8 cellular contexts compared by ENCODE assay signal in the genomic region with DNA sequence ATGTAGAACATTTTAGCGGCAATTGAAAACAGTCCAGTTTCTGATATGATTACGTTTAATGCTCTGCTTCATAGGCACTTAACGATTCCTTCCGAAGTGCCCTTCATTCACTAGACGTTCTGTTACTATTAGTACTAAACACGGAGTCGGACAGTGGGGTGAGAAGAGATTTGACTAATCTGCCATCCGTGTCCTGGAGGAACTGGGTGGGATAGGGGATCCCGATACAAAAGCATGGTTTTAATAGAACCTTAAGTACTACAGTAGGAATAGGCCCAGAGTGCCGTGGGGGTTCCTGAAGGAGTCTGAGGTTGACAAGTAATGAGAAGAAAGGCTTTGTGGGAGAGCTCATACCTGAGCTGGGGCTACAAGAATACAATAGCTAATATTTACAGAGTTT. TPM values are rescaled to one million over a fixed set of nuclear protein-coding genes. Genes with fewer than 3 reads are reported as not detected.
A peak's percentile ranks its signal among the peaks of the same experiment; 100 is the strongest.
DNase-seq lines count a peak whose midpoint lies in the region; TF ChIP-seq lines count a peak whose summit lies in the region.

No MANE protein-coding gene starts in this region.

- H3K4me1 ChIP-seq in breast epithelium = no peaks in the 10 kb centered on the region
- peaks cover 5 to 18% of the 10 kb centered on the region in 2 donors for H3K4me1 ChIP-seq in muscle layer of duodenum (ENCODE audit: control insufficient read depth in 1 of 2, insufficient read depth in 2 of 2, low read length in 2 of 2)

- H3K9me3 ChIP-seq in breast epithelium = no peaks in the 10 kb centered on the region
- no peaks in the 10 kb centered on the region for H3K9me3 ChIP-seq in muscle layer of duodenum (ENCODE audit: control insufficient read depth in 1 of 2, low read length in 2 of 2)

- H3K36me3 ChIP-seq in breast epithelium = no peaks in the 10 kb centered on the region
- H3K36me3 ChIP-seq in muscle layer of duodenum (ENCODE audit: control insufficient read depth in 1 of 2, insufficient read depth in 2 of 2, low read length in 2 of 2) = peaks cover 0 to 6% of the 10 kb centered on the region in 2 donors

- DNase-seq in AG20443 (ENCODE audit: low spot score) = peak; percentile 12
- peak; percentile 30 for DNase-seq in HT-29 (ENCODE audit: low spot score)
- DNase-seq in breast epithelium (ENCODE audit: low spot score in 2 of 2) = no peak
- no peak for DNase-seq in globus pallidus (ENCODE audit: low spot score)
- no peak for DNase-seq in erythroblast (lab: John Stamatoyannopoulos, UW)
- DNase-seq in activated gamma-delta T cell treated with Interleukin-2 at 50 U/mL for 16 hours = no peak
- DNase-seq in NCI-H187 treated with DMSO at 0.1 percent for 48 hours (lab: John Stamatoyannopoulos, UW) = no peak

- no peak for TF ChIP-seq CTCF in breast epithelium (IDR thresholded peaks at IDR 0.05)

- TF ChIP-seq POLR2A in breast epithelium (IDR thresholded peaks at IDR 0.05) (no peak), erythroblast (IDR thresholded peaks at IDR 0.05; ENCODE audit: low read length) (no peak)

- H3K27me3 ChIP-seq in breast epithelium (no peaks in the 10 kb centered on the region), muscle layer of duodenum (ENCODE audit: low read depth, low read length) (no peaks in the 10 kb centered on the region)

- H3K4me3 ChIP-seq in breast epithelium (peak overlapping the region; percentile 69 to 78 (median 78)), muscle layer of duodenum (ENCODE audit: low read depth in 1 of 2, low read length in 2 of 2) (peak overlapping the region; percentile 86 to 98)

- H3K27ac ChIP-seq in breast epithelium (peak overlapping the region; percentile 69 to 82), muscle layer of duodenum (ENCODE audit: low read length) (peak overlapping the region; percentile 46)

- intact Hi-C loops in breast epithelium (cut with DNase I; ENCODE audit: low total_unique reads) = no loop called here

RNA-seq across cellular contexts. Expression of gene MORN2, which starts 0.6 kb away (rescaled TPM):
- total RNA-seq in HT-29 (2014; rRNA removed; shearing (Covaris generic)) = 6.2 and 11.6 TPM in 2 replicates
- total RNA-seq in breast epithelium = 10 to 100 TPM; 11.4 to 14.3 (median 14.1) TPM

RNA-seq across cellular contexts. Expression of gene DHX57, which starts 0.7 kb away (rescaled TPM):
- total RNA-seq in HT-29 (2014; rRNA removed; shearing (Covaris generic)) = 5.0 and 7.3 TPM in 2 replicates
- 10 to 100 TPM in 2 of 3 donors, 1 to 10 TPM in 1; 8.8 to 17.4 (median 14.5) TPM for total RNA-seq in breast epithelium

RNA-seq across cellular contexts. Expression of gene ARHGEF33, which starts 13.3 kb away (rescaled TPM):
- total RNA-seq in HT-29 (2014; rRNA removed; shearing (Covaris generic)) = 1.9 TPM in 1 of 2 replicates, not detected in the other
- total RNA-seq in breast epithelium = 1 to 10 TPM; 1.6 to 2.2 (median 1.9) TPM

Comparison
In these comparisons a context has a peak if more than half of its experiments do, and no peak if none do; other contexts are left out.
1. DNase-seq: peak in AG20443 (single experiment) and HT-29 (single experiment); none in breast epithelium (0 of 2), globus pallidus (single experiment), erythroblast (0 of 2), activated gamma-delta T cell treated with Interleukin-2 at 50 U/mL for 16 hours (single experiment) and NCI-H187 treated with DMSO at 0.1 percent for 48 hours (single experiment).